29 cellular contexts compared by ENCODE assay signal in genomic region chr12:54227376-54227775, GRCh38. TPM values are rescaled to one million over a fixed set of nuclear protein-coding genes. Genes with fewer than 3 reads are reported as not detected.
DNase-seq lines count a peak whose midpoint lies in the region; ATAC-seq, FAIRE-seq and TF ChIP-seq lines count a peak whose summit lies in the region.
"Had no signal": no experiment of that assay in that cellular context is flagged by ENCODE, and none has a peak within 500 bp of the region (broad histone marks: within the 10 kb centered on the region; RNA-seq: fewer than 3 reads in every experiment).

No MANE protein-coding gene starts in this region.

- H3K9ac ChIP-seq in GM12878 (ENCODE audit: control insufficient read depth, insufficient read depth, low read length) (no peak overlapping the region), neural progenitor cell (no peak overlapping the region)
- H3K9ac ChIP-seq: parathyroid adenoma had no signal

- H3K27me3 Mint-ChIP-seq in neural progenitor cell (ENCODE audit: insufficient read depth, low read depth), result no peaks in the 10 kb centered on the region
- no peaks in the 10 kb centered on the region for H3K27me3 Mint-ChIP-seq in type B pancreatic cell
- H3K27me3 Mint-ChIP-seq: activated B cell treated with CpG ODN at 0.5 μM for 24 hours; CD4-positive, alpha-beta memory T cell; memory B cell had no signal

- H4K20me1 ChIP-seq in GM12878 (ENCODE audit: control insufficient read depth, insufficient read depth) (no peaks in the 10 kb centered on the region), neural progenitor cell (ENCODE audit: low read depth) (peaks cover 8% of the 10 kb centered on the region)

- H3K27ac ChIP-seq in GM12878 (ENCODE audit: control insufficient read depth, insufficient read depth), result no peak overlapping the region
- H3K27ac ChIP-seq in neural progenitor cell, result no peak overlapping the region
- H3K27ac ChIP-seq: breast epithelium, epithelial cell of prostate, left lung, parathyroid adenoma, right atrium auricular region, RWPE1 had no signal

- RAD21 ChIA-PET in GM12878 (lab: Charles Lee; ENCODE audit: unreplicated experiment), result interaction anchor here (1.3 to 1.5 kb wide), 2 partner anchors 97 to 212 kb away, joined by 3 to 4 read pairs; partner anchors contain the start of gene COPZ1

- H3K27ac Mint-ChIP-seq in neural progenitor cell (peak overlapping the region; percentile 5), type B pancreatic cell (no peak overlapping the region)
- H3K27ac Mint-ChIP-seq: activated B cell treated with CpG ODN at 0.5 μM for 24 hours; activated naive CD4-positive, alpha-beta T cell treated with anti-CD3 and anti-CD28 coated beads for 36 hours; memory B cell had no signal

- H3K9me3 ChIP-seq in GM12878 (replicated peaks; ENCODE audit: control insufficient read depth, insufficient read depth, low read length), result no peaks in the 10 kb centered on the region
- no peaks in the 10 kb centered on the region for H3K9me3 ChIP-seq in neural progenitor cell (ENCODE audit: low read depth)
- H3K9me3 ChIP-seq: breast epithelium, left lung, right atrium auricular region had no signal

- no peak overlapping the region for H2AFZ ChIP-seq in GM12878 (ENCODE audit: control insufficient read depth, low read depth, low read length)
- H2AFZ ChIP-seq in neural progenitor cell (replicated peaks), result no peak overlapping the region
- H2AFZ ChIP-seq: parathyroid adenoma had no signal

- TF ChIP-seq RAD21 in GM12878 (IDR thresholded peaks at IDR 0.05; ENCODE audit: insufficient read depth, low read depth, low read length), result no peak

- H3K4me3 Mint-ChIP-seq in neural progenitor cell (no peak overlapping the region), type B pancreatic cell (no peak overlapping the region)
- H3K4me3 Mint-ChIP-seq: activated B cell treated with CpG ODN at 0.5 μM for 24 hours; activated naive CD4-positive, alpha-beta T cell treated with anti-CD3 and anti-CD28 coated beads for 36 hours; CD4-positive, alpha-beta memory T cell; memory B cell; neural crest cell had no signal

- H3K36me3 ChIP-seq in GM12878 (ENCODE audit: control insufficient read depth in 2 of 2, insufficient read depth in 2 of 2, low read length in 1 of 2) (no peaks in the 10 kb centered on the region), neural progenitor cell (no peaks in the 10 kb centered on the region)
- H3K36me3 ChIP-seq: breast epithelium, left lung, right atrium auricular region had no signal

- no peak for TF ChIP-seq EP300 in GM12878 (IDR thresholded peaks at IDR 0.05; ENCODE audit: borderline replicate concordance in 1 of 2, control insufficient read depth in 1 of 2, low read depth in 2 of 2, low read length in 2 of 2)

- H3K79me2 ChIP-seq in GM12878 (ENCODE audit: control insufficient read depth, insufficient read depth, low read length) (no peaks in the 10 kb centered on the region), neural progenitor cell (ENCODE audit: low read depth) (no peaks in the 10 kb centered on the region)

- FAIRE-seq in GM12878 (lab: Jason Lieb, UNC), result no peak
- FAIRE-seq: A204.1, GM19239, small intestine, urothelium cell line had no signal

- H3K4me1 Mint-ChIP-seq in neural progenitor cell (peaks cover 19% of the 10 kb centered on the region), type B pancreatic cell (ENCODE audit: unreplicated experiment) (peaks cover 15% of the 10 kb centered on the region)

- SMC1A ChIA-PET in GM12878 (lab: Charles Lee; ENCODE audit: uncharacterized antibody, unreplicated experiment), result interaction anchor here (1.0 to 2.5 kb wide), 5 partner anchors 9 to 31 kb away, joined by 4 to 9 read pairs (median 9); no protein-coding TSS in a partner anchor

- H3F3A ChIP-seq in neural progenitor cell (ENCODE audit: low read depth), result peaks cover 25% of the 10 kb centered on the region

- peak; percentile 11; the same call in 1 of the 3 replicates for ATAC-seq in GM12878
- ATAC-seq: left lung had no signal

- CTCF ChIA-PET in GM12878 (lab: Yijun Ruan, JAX), result interaction anchor here (0.9 to 2.5 kb wide), 9 partner anchors 9 to 152 kb away, joined by 3 to 13 read pairs (median 6); partner anchors contain the start of gene COPZ1

- TF ChIP-seq POLR2A in GM12878 (IDR thresholded peaks at IDR 0.05; ENCODE audit: low read depth, low read length), result no peak

- peaks cover 5% of the 10 kb centered on the region; the same call in 1 of the 2 replicates for H3K4me1 ChIP-seq in GM12878 (ENCODE audit: control insufficient read depth, insufficient read depth, low read length)
- no peaks in the 10 kb centered on the region for H3K4me1 ChIP-seq in neural progenitor cell
- H3K4me1 ChIP-seq: breast epithelium, parathyroid adenoma had no signal

- H3K27me3 ChIP-seq in GM12878 (replicated peaks in 1 of 2; ENCODE audit: control insufficient read depth in 2 of 2, insufficient read depth in 2 of 2, low read length in 1 of 2) (no peaks in the 10 kb centered on the region), neural progenitor cell (no peaks in the 10 kb centered on the region)
- H3K27me3 ChIP-seq: breast epithelium, right atrium auricular region had no signal

- POLR2A ChIA-PET in GM12878 (lab: Charles Lee), result interaction anchor here (1.8 kb wide), 1 partner anchor 53 kb away, joined by 4 read pairs; the partner anchor contains the start of genes CBX5 and HNRNPA1

- peaks cover 7% of the 10 kb centered on the region for H3K36me3 Mint-ChIP-seq in neural progenitor cell
- peaks cover 4% of the 10 kb centered on the region for H3K36me3 Mint-ChIP-seq in type B pancreatic cell

- intact Hi-C loops in GM12878 (cut with micrococcal nuclease; ENCODE audit: unreplicated experiment), result no loop called here

- H3K4me3 ChIP-seq in GM12878 (no peak overlapping the region), neural progenitor cell (no peak overlapping the region)
- H3K4me3 ChIP-seq: breast epithelium, left lung, right atrium auricular region had no signal

- no peak for TF ChIP-seq CTCF in GM12878 (IDR thresholded peaks at IDR 0.05 in 2 of 3, conservative IDR thresholded peaks at IDR 0.05 in 1 of 3; ENCODE audit: control insufficient read depth in 2 of 3, extremely low read depth in 1 of 3, insufficient read depth in 1 of 3, low read depth in 3 of 3, low read length in 3 of 3)
- TF ChIP-seq CTCF in neural progenitor cell (IDR thresholded peaks at IDR 0.05), result no peak
- TF ChIP-seq CTCF in type B pancreatic cell (conservative IDR thresholded peaks at IDR 0.05), result no peak

- H3K4me2 ChIP-seq in GM12878 (ENCODE audit: control insufficient read depth, insufficient read depth) (no peak overlapping the region), neural progenitor cell (no peak overlapping the region)

- in situ Hi-C loops in GM12878 (cut with MboI), result no loop called here

- BruUV-seq in GM12878 (replicated peaks; lab: Mats Ljungman, UMichigan), result no TSS peak

- DNase-seq in NCI-H1417 (lab: John Stamatoyannopoulos, UW) (peak in 2 of 3 experiments; percentile 34 to 54), NCI-H1417 treated with DMSO at 0.1 percent for 48 hours (lab: John Stamatoyannopoulos, UW) (no peak), NCI-H2171 (lab: John Stamatoyannopoulos, UW) (peak; percentile 54), GM12878 (ENCODE audit: low read depth, low spot score) (no peak), neural progenitor cell (ENCODE audit: low spot score) (no peak), type B pancreatic cell (ENCODE audit: extremely low spot score, unreplicated experiment) (no peak), globus pallidus (ENCODE audit: low spot score) (no peak)
- DNase-seq in activated CD4-positive, alpha-beta T cell treated with anti-CD3 and anti-CD28 coated beads, Interleukin-2, amount 50 U/mL, for 48 hours, result no peak
- DNase-seq: activated B cell treated with CpG ODN at 0.5 μM for 24 hours; activated CD4-positive, alpha-beta T cell treated with anti-CD3 and anti-CD28 coated beads, Interleukin-2, amount 50 U/mL, for 4 hours; activated naive CD4-positive, alpha-beta T cell treated with anti-CD3 and anti-CD28 coated beads for 36 hours; activated T-cell treated with anti-CD3 and anti-CD28 coated beads, Interleukin-2, amount 50 U/mL, for 48 hours; amygdala; CD4-positive, alpha-beta memory T cell; effector CD8-positive, alpha-beta T cell; left lung; NCI-H510A; small intestine; stimulated activated naive CD4-positive, alpha-beta T cell had no signal

- H3K9me3 Mint-ChIP-seq in neural progenitor cell, result no peaks in the 10 kb centered on the region
- no peaks in the 10 kb centered on the region for H3K9me3 Mint-ChIP-seq in type B pancreatic cell
- H3K9me3 Mint-ChIP-seq: activated B cell treated with CpG ODN at 0.5 μM for 24 hours; activated naive CD4-positive, alpha-beta T cell treated with anti-CD3 and anti-CD28 coated beads for 36 hours; CD4-positive, alpha-beta memory T cell; memory B cell; neural crest cell had no signal

- WGBS in GM12878 (ENCODE audit: insufficient coverage, insufficient replicate concordance, low lambda C conversion rate, missing lambda C conversion rate), result 74% methylated on average over 4 of the region's 4 CpGs

RNA-seq across cellular contexts. Expression of gene SMUG1, which starts 38.6 kb away (rescaled TPM):
- 66.8 and 75.9 TPM in 2 replicates for total RNA-seq in GM12878 (2013; cell fraction: nucleolus; rRNA removed)
- total RNA-seq in GM12878 (2014; rRNA removed), result 38.7 and 47.3 TPM in 2 replicates
- total RNA-seq in GM12878 (2014; rRNA removed; fragmentation: Illumina TruSeq; extraction: Trizol), result 26.0 and 28.0 TPM in 2 replicates
- total RNA-seq in GM12878 (2021), result 27.4 and 28.2 TPM in 2 replicates
- polyA plus RNA-seq in GM12878 (2011; ENCODE audit: low read depth), result 31.3 TPM
- 30.0 and 32.4 TPM in 2 replicates for polyA plus RNA-seq in GM12878 (2011; rRNA removed)
- polyA plus RNA-seq in GM12878 (2011; cell fraction: cytosol; rRNA removed), result 40.8 and 46.0 TPM in 2 replicates
- polyA plus RNA-seq in GM12878 (2011; cell fraction: nucleus; rRNA removed), result 33.9 and 44.5 TPM in 2 replicates
- 29.1 and 30.7 TPM in 2 replicates for polyA plus RNA-seq in GM12878 (2012)
- 13.8 and 24.6 TPM in 2 replicates for polyA plus RNA-seq in GM12878 (2014; fragmentation: Illumina TruSeq; extraction: Trizol)
- 10 to 100 TPM; 67.5 to 72.4 TPM for polyA plus RNA-seq in GM12878 (2014; fragmentation: Nextera tagmentation; extraction: Ambion mirVana)
- 55.4 and 59.8 TPM in 2 replicates for polyA plus RNA-seq in GM12878 (2014; rRNA removed)
- 10 to 100 TPM; 37.9 to 38.3 TPM for polyA plus RNA-seq in GM12878 (2016; fragmentation: Nextera tagmentation; extraction: Ambion mirVana)
- 19.5 and 36.0 TPM in 2 replicates for polyA minus RNA-seq in GM12878 (2011; rRNA and poly(A)+ RNA removed)
- polyA minus RNA-seq in GM12878 (2011; cell fraction: cytosol; rRNA and poly(A)+ RNA removed), result 5.5 and 10.4 TPM in 2 replicates
- polyA minus RNA-seq in GM12878 (2011; cell fraction: nucleus; rRNA and poly(A)+ RNA removed), result 21.0 and 31.2 TPM in 2 replicates
- 42.9 and 49.4 TPM in 2 replicates for total RNA-seq in neural progenitor cell (ENCODE audit: low replicate concordance)
- total RNA-seq in type B pancreatic cell (ENCODE audit: low replicate concordance), result 48.3 and 52.5 TPM in 2 replicates

RNA-seq across cellular contexts. Expression of gene CBX5, which starts 52.5 kb away (rescaled TPM):
- total RNA-seq in GM12878 (2013; cell fraction: nucleolus; rRNA removed), result 99.3 and 101 TPM in 2 replicates
- total RNA-seq in GM12878 (2014; rRNA removed) (74.4 and 81.4 TPM in 2 replicates), GM12878 (2014; rRNA removed; fragmentation: Illumina TruSeq; extraction: Trizol) (74.6 and 76.1 TPM in 2 replicates), GM12878 (2021) (138 TPM in 2 replicates), neural progenitor cell (ENCODE audit: low replicate concordance) (232 and 288 TPM in 2 replicates), type B pancreatic cell (ENCODE audit: low replicate concordance) (87.8 and 227 TPM in 2 replicates)
- 23.8 TPM for polyA plus RNA-seq in GM12878 (2011; ENCODE audit: low read depth)
- polyA plus RNA-seq in GM12878 (2011; rRNA removed) (85.5 and 119 TPM in 2 replicates), GM12878 (2014; fragmentation: Illumina TruSeq; extraction: Trizol) (74.6 and 89.6 TPM in 2 replicates), GM12878 (2014; fragmentation: Nextera tagmentation; extraction: Ambion mirVana) (10 to 100 TPM; 66.9 to 67.1 TPM), GM12878 (2014; rRNA removed) (45.1 and 46.7 TPM in 2 replicates), GM12878 (2016; fragmentation: Nextera tagmentation; extraction: Ambion mirVana) (10 to 100 TPM; 85.8 to 87.6 TPM)
- polyA plus RNA-seq in GM12878 (2011; cell fraction: cytosol; rRNA removed), result 29.4 and 40.7 TPM in 2 replicates
- 22.0 and 25.4 TPM in 2 replicates for polyA plus RNA-seq in GM12878 (2011; cell fraction: nucleus; rRNA removed)
- 32.7 and 34.1 TPM in 2 replicates for polyA plus RNA-seq in GM12878 (2012)
- 93.0 and 139 TPM in 2 replicates for polyA minus RNA-seq in GM12878 (2011; rRNA and poly(A)+ RNA removed)
- polyA minus RNA-seq in GM12878 (2011; cell fraction: cytosol; rRNA and poly(A)+ RNA removed), result 37.2 and 41.1 TPM in 2 replicates
- polyA minus RNA-seq in GM12878 (2011; cell fraction: nucleus; rRNA and poly(A)+ RNA removed), result 15.1 and 24.0 TPM in 2 replicates

RNA-seq across cellular contexts. Expression of gene HNRNPA1, which starts 53.1 kb away (rescaled TPM):
- 242 and 281 TPM in 2 replicates for total RNA-seq in GM12878 (2013; cell fraction: nucleolus; rRNA removed)
- total RNA-seq in GM12878 (2014; rRNA removed) (630 and 696 TPM in 2 replicates), GM12878 (2014; rRNA removed; fragmentation: Illumina TruSeq; extraction: Trizol) (1,089 and 1,177 TPM in 2 replicates), GM12878 (2021) (1,668 and 1,698 TPM in 2 replicates), neural progenitor cell (ENCODE audit: low replicate concordance) (1,779 and 2,341 TPM in 2 replicates), type B pancreatic cell (ENCODE audit: low replicate concordance) (1,366 and 2,469 TPM in 2 replicates)
- polyA plus RNA-seq in GM12878 (2011; ENCODE audit: low read depth), result 1,313 TPM
- polyA plus RNA-seq in GM12878 (2011; rRNA removed) (821 and 1,080 TPM in 2 replicates), GM12878 (2014; fragmentation: Illumina TruSeq; extraction: Trizol) (2,342 and 3,224 TPM in 2 replicates), GM12878 (2014; fragmentation: Nextera tagmentation; extraction: Ambion mirVana) (1,000 to 10,000 TPM; 1,456 to 1,756 TPM), GM12878 (2014; rRNA removed) (1,665 and 1,714 TPM in 2 replicates), GM12878 (2016; fragmentation: Nextera tagmentation; extraction: Ambion mirVana) (1,000 to 10,000 TPM; 1,346 to 1,358 TPM)
- 826 and 856 TPM in 2 replicates for polyA plus RNA-seq in GM12878 (2011; cell fraction: cytosol; rRNA removed)
- 640 and 747 TPM in 2 replicates for polyA plus RNA-seq in GM12878 (2011; cell fraction: nucleus; rRNA removed)
- 1,660 and 1,721 TPM in 2 replicates for polyA plus RNA-seq in GM12878 (2012)
- polyA minus RNA-seq in GM12878 (2011; rRNA and poly(A)+ RNA removed), result 944 and 1,039 TPM in 2 replicates
- 432 and 534 TPM in 2 replicates for polyA minus RNA-seq in GM12878 (2011; cell fraction: cytosol; rRNA and poly(A)+ RNA removed)
- polyA minus RNA-seq in GM12878 (2011; cell fraction: nucleus; rRNA and poly(A)+ RNA removed), result 265 and 336 TPM in 2 replicates

Comparison
In these comparisons a context has a peak if more than half of its experiments do, and no peak if none do; other contexts are left out.
1. DNase-seq: peak in NCI-H1417 (2 of 3) and NCI-H2171 (single experiment); none in NCI-H1417 treated with DMSO at 0.1 percent for 48 hours (single experiment), GM12878 (single experiment), neural progenitor cell (single experiment), type B pancreatic cell (single experiment), globus pallidus (single experiment) and activated CD4-positive, alpha-beta T cell treated with anti-CD3 and anti-CD28 coated beads, Interleukin-2, amount 50 U/mL, for 48 hours (0 of 2).